9 cellular contexts compared by ENCODE assay signal in the genomic region with DNA sequence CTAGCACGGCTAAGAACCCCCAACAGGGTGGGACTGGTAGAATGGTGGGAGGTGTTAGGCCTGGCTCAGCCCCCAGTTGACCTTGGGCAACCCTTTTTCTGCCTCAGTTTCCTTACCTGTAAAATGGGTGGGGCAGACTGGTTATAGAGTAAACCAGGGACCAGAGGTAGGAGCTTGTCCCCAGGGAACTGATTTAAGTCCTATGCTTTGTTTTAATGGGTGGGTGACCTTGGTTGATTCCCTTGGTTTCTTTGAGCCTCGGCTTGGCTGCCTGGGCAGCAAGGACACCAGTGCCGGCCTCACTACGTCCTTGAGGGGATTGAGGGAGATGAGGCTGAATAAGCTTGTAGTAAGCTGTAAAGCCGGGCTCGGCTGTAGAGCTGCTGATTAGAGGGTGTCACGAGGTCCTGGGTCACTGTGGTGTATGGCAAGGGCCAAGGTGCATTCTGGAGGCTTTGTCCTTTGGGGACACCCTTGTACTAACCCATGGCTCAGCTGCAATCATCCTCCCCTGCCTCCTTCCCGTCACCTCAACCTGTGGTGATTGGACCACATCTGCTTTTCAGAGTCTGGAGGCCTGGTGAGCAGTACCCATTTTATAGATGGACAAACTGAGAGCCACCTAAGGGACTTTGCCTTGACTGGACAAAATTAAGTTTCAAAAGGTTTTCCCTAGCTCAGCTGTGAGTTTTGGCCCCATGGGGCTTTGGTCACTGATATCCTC. TPM values are rescaled to one million over a fixed set of nuclear protein-coding genes. Genes with fewer than 3 reads are reported as not detected.
DNase-seq lines count a peak whose midpoint lies in the region; ATAC-seq and TF ChIP-seq lines count a peak whose summit lies in the region.
"Had no signal": no experiment of that assay in that cellular context is flagged by ENCODE, and none has a peak within 500 bp of the region (broad histone marks: within the 10 kb centered on the region; RNA-seq: fewer than 3 reads in every experiment).

No MANE protein-coding gene starts in this region.

- TF ChIP-seq CTCF in heart left ventricle (IDR thresholded peaks at IDR 0.05) = no peak
- no peak for TF ChIP-seq CTCF in upper lobe of left lung (IDR thresholded peaks at IDR 0.05)
- no peak for TF ChIP-seq CTCF in MM.1S (IDR thresholded peaks at IDR 0.05; ENCODE audit: low read length)
- no peak for TF ChIP-seq CTCF in GM10248 (IDR thresholded peaks at IDR 0.05; ENCODE audit: control extremely low read depth, extremely low read depth, low read depth, missing control alignments)

- peaks cover 49% of the 10 kb centered on the region for H3K4me1 Mint-ChIP-seq in activated naive CD8-positive, alpha-beta T cell treated with anti-CD3 and anti-CD28 coated beads for 36 hours

- H3K56ac ChIP-seq in mesendoderm (ENCODE audit: low read length) = peak overlapping the region; percentile 96

- WGBS in heart left ventricle, 4 donors = 70 to 80% (median 75%) methylated on average over 8 of the region's 8 CpGs
- WGBS in mesendoderm (ENCODE audit: extremely low coverage, insufficient coverage, low lambda C conversion rate) = no CpG with 5 or more reads among the region's 8 CpGs
- WGBS in upper lobe of left lung, 2 donors = 68 to 89% methylated on average over 7 to 8 of the region's 8 CpGs

- no peak overlapping the region for H2BK120ac ChIP-seq in mesendoderm (ENCODE audit: low read depth, low read length)

- H2BK5ac ChIP-seq in mesendoderm (ENCODE audit: low read length) = no peak overlapping the region

- H3K27ac ChIP-seq in heart left ventricle = peak overlapping the region in 7 of 12 donors; percentile 84 to 96 (median 92)
- H3K27ac ChIP-seq in mesendoderm (ENCODE audit: low read depth, low read length) = no peak overlapping the region
- peak overlapping the region; percentile 93 to 97 (median 95) for H3K27ac ChIP-seq in upper lobe of left lung
- no peak overlapping the region for H3K27ac ChIP-seq in MM.1S (ENCODE audit: low read length)

- intact Hi-C loops in heart left ventricle (cut with DNase I) = loop anchor here in 7 of 10 donors (5.0 to 10.0 kb wide), 5 partner anchors 48 to 140 kb away; no protein-coding TSS in a partner anchor
- intact Hi-C loops in left ventricle myocardium superior (cut with micrococcal nuclease) = no loop called here

- H3K79me1 ChIP-seq in mesendoderm (ENCODE audit: low read length) = peaks cover 17% of the 10 kb centered on the region

- DNase-seq in heart left ventricle (no peak), left ventricle myocardium superior (no peak), mesendoderm (no peak), upper lobe of left lung (no peak), MM.1S (no peak), GM10248 (ENCODE audit: extremely low spot score) (no peak), SW 1271 (lab: John Stamatoyannopoulos, UW) (no peak)
- DNase-seq in activated naive CD8-positive, alpha-beta T cell treated with anti-CD3 and anti-CD28 coated beads for 36 hours = no peak
- DNase-seq: stimulated activated CD4-positive, alpha-beta T cell treated with anti-CD3 and anti-CD28 coated beads, Interleukin-1b, Interleukin-23, amount 100 ng/mL, for 48 hours had no signal

- H3K9ac ChIP-seq in mesendoderm (ENCODE audit: low read length) = peak overlapping the region; percentile 96
- H3K9ac ChIP-seq in MM.1S (ENCODE audit: low read length) = no peak overlapping the region

- H2AFZ ChIP-seq in MM.1S (ENCODE audit: low read length) = no peak overlapping the region

- H4K8ac ChIP-seq in mesendoderm (ENCODE audit: low read depth, low read length) = no peak overlapping the region

- H3K27me3 ChIP-seq in heart left ventricle (peaks cover 0 to 5% (median 0%) of the 10 kb centered on the region in 9 donors), mesendoderm (ENCODE audit: insufficient read depth, low read length, poor library complexity) (no peaks in the 10 kb centered on the region), upper lobe of left lung (no peaks in the 10 kb centered on the region), MM.1S (replicated peaks; ENCODE audit: insufficient read depth, low read length) (no peaks in the 10 kb centered on the region)

- peaks cover 60% of the 10 kb centered on the region for H3K79me2 ChIP-seq in mesendoderm (ENCODE audit: control insufficient read depth, insufficient read depth, low read length)
- H3K79me2 ChIP-seq in MM.1S (ENCODE audit: low read length) = peaks cover 38% of the 10 kb centered on the region

- no peak overlapping the region for H3K18ac ChIP-seq in mesendoderm (ENCODE audit: low read length)

- H3K27ac Mint-ChIP-seq in activated naive CD8-positive, alpha-beta T cell treated with anti-CD3 and anti-CD28 coated beads for 36 hours = peak overlapping the region; percentile 56

- H3K27me3 Mint-ChIP-seq in activated naive CD8-positive, alpha-beta T cell treated with anti-CD3 and anti-CD28 coated beads for 36 hours = no peaks in the 10 kb centered on the region

- H3K36me3 Mint-ChIP-seq in activated naive CD8-positive, alpha-beta T cell treated with anti-CD3 and anti-CD28 coated beads for 36 hours = peaks cover 32% of the 10 kb centered on the region

- H3K9me3 ChIP-seq in heart left ventricle (no peaks in the 10 kb centered on the region), upper lobe of left lung (no peaks in the 10 kb centered on the region), MM.1S (replicated peaks; ENCODE audit: insufficient read depth, low read length) (no peaks in the 10 kb centered on the region)

- POLR2A ChIA-PET in GM10248 (lab: Yijun Ruan, JAX) = no interaction called here

- no peaks in the 10 kb centered on the region for H4K20me1 ChIP-seq in MM.1S (ENCODE audit: insufficient read depth, low read length)

- no peak overlapping the region for H4K5ac ChIP-seq in mesendoderm (ENCODE audit: low read length)

- H3K4me2 ChIP-seq in mesendoderm (ENCODE audit: low read length) (peak overlapping the region; percentile 99), MM.1S (ENCODE audit: low read depth, low read length) (no peak overlapping the region)

- peaks cover 0 to 14% (median 0%) of the 10 kb centered on the region in 9 donors for H3K36me3 ChIP-seq in heart left ventricle
- no peaks in the 10 kb centered on the region for H3K36me3 ChIP-seq in mesendoderm (ENCODE audit: control insufficient read depth, insufficient read depth, low read length)
- H3K36me3 ChIP-seq in upper lobe of left lung = peaks cover 0 to 8% (median 4%) of the 10 kb centered on the region in 4 donors
- no peaks in the 10 kb centered on the region for H3K36me3 ChIP-seq in MM.1S (replicated peaks; ENCODE audit: insufficient read depth, low read length)

- no peak overlapping the region for H3K4ac ChIP-seq in mesendoderm (ENCODE audit: low read depth, low read length)

- H2BK15ac ChIP-seq in mesendoderm (replicated peaks; ENCODE audit: low read depth) = no peak overlapping the region

- H3K9me2 ChIP-seq in MM.1S (replicated peaks; ENCODE audit: insufficient read depth, low read length) = no peaks in the 10 kb centered on the region

- H3K4me3 Mint-ChIP-seq in activated naive CD8-positive, alpha-beta T cell treated with anti-CD3 and anti-CD28 coated beads for 36 hours = peak overlapping the region; percentile 91

- ATAC-seq in heart left ventricle (no peak), left ventricle myocardium superior (no peak), upper lobe of left lung (ENCODE audit: low FRiP score in 2 of 2) (no peak)

- TF ChIP-seq POLR2A in heart left ventricle (IDR thresholded peaks at IDR 0.05) = no peak
- TF ChIP-seq POLR2A in upper lobe of left lung (IDR thresholded peaks at IDR 0.05) = peak in 1 of 4 donors; percentile 9

- H3F3A ChIP-seq in MM.1S (ENCODE audit: insufficient read depth, low read length) = peaks cover 4% of the 10 kb centered on the region

- H2AK5ac ChIP-seq in mesendoderm (ENCODE audit: low read length) = no peak overlapping the region

- CTCF ChIA-PET in GM10248 (lab: Yijun Ruan, JAX) = interaction anchor here (1.0 to 1.6 kb wide), 4 partner anchors 11 to 145 kb away, joined by 3 to 9 read pairs (median 3); no protein-coding TSS in a partner anchor

- H3K4me1 ChIP-seq in heart left ventricle = peaks cover 0 to 57% (median 25%) of the 10 kb centered on the region in 12 donors
- H3K4me1 ChIP-seq in mesendoderm (ENCODE audit: control insufficient read depth, low read depth, low read length) = peaks cover 9% of the 10 kb centered on the region
- peaks cover 40 to 55% (median 45%) of the 10 kb centered on the region in 4 donors for H3K4me1 ChIP-seq in upper lobe of left lung
- H3K4me1 ChIP-seq in MM.1S (ENCODE audit: low read length) = peaks cover 16% of the 10 kb centered on the region

- H3K4me3 ChIP-seq in heart left ventricle (peak overlapping the region; percentile 12 to 92 (median 81)), mesendoderm (ENCODE audit: low read length) (no peak overlapping the region), upper lobe of left lung (peak overlapping the region in 3 of 4 donors; percentile 83 to 90 (median 86)), MM.1S (ENCODE audit: low read length) (no peak overlapping the region)

- no peak for TF ChIP-seq EP300 in upper lobe of left lung (IDR thresholded peaks at IDR 0.05)

- peak overlapping the region; percentile 50 for H3K23ac ChIP-seq in mesendoderm (ENCODE audit: low read length)

- no peaks in the 10 kb centered on the region for H3K9me3 Mint-ChIP-seq in activated naive CD8-positive, alpha-beta T cell treated with anti-CD3 and anti-CD28 coated beads for 36 hours

RNA-seq across cellular contexts. Expression of a gene that starts 2.2 kb away (rescaled TPM):
- 100 to 1,000 TPM in 1 of 9 donors, 10 to 100 TPM in 8; 17.5 to 101 (median 34.9) TPM for total RNA-seq in heart left ventricle
- polyA plus RNA-seq in heart left ventricle = 100 to 1,000 TPM in 1 of 2 donors, 1 to 10 TPM in 1; 9.1 to 121 TPM
- 14.1 TPM for total RNA-seq in left ventricle myocardium superior
- 10 to 100 TPM; 38.6 to 38.7 TPM for total RNA-seq in activated naive CD8-positive, alpha-beta T cell treated with anti-CD3 and anti-CD28 coated beads for 36 hours
- 50.8 TPM for polyA plus RNA-seq in mesendoderm (2013, experiment 1 of 2)
- 51.5 TPM for polyA plus RNA-seq in mesendoderm (2013, experiment 2 of 2)
- total RNA-seq in upper lobe of left lung = 100 to 1,000 TPM in 2 of 6 donors, 10 to 100 TPM in 4; 60.6 to 154 (median 92.8) TPM

Comparison
In these comparisons a context has a peak if more than half of its experiments do, and no peak if none do; other contexts are left out.
1. H3K27ac ChIP-seq: peak in heart left ventricle (7 of 12) and upper lobe of left lung (4 of 4); none in mesendoderm (single experiment) and MM.1S (single experiment).
2. H3K4me3 ChIP-seq: peak in heart left ventricle (12 of 12) and upper lobe of left lung (3 of 4); none in mesendoderm (single experiment) and MM.1S (single experiment).